8 cellular contexts compared by ENCODE assay signal in genomic region chr11:64810271-64810890, GRCh38. TPM values are rescaled to one million over a fixed set of nuclear protein-coding genes. Genes with fewer than 3 reads are reported as not detected.
DNase-seq lines count a peak whose midpoint lies in the region; ATAC-seq and TF ChIP-seq lines count a peak whose summit lies in the region.

Gene MEN1 (minus strand): TSS chr11:64810551. CDS start chr11:64810109, 442 bp downstream.

- H3K9me3 ChIP-seq in left ventricle myocardium inferior (replicated peaks) (no peaks in the 10 kb centered on the region), upper lobe of right lung (no peaks in the 10 kb centered on the region)

- no peaks in the 10 kb centered on the region for H3K27me3 ChIP-seq in left ventricle myocardium inferior (ENCODE audit: low read depth)
- H3K27me3 ChIP-seq in upper lobe of right lung, result no peaks in the 10 kb centered on the region

- no peaks in the 10 kb centered on the region for H3K9me3 Mint-ChIP-seq in progenitor cell of endocrine pancreas (ENCODE audit: low read depth)

- peak; percentile 44 for TF ChIP-seq POLR2A in GM10847 (IDR thresholded peaks at IDR 0.05; ENCODE audit: extremely low read depth, insufficient read length)

- H3K27me3 Mint-ChIP-seq in progenitor cell of endocrine pancreas, result no peaks in the 10 kb centered on the region

- H3K4me1 ChIP-seq in left ventricle myocardium inferior, result peaks cover 13% of the 10 kb centered on the region
- no peaks in the 10 kb centered on the region for H3K4me1 ChIP-seq in upper lobe of right lung

- intact Hi-C loops in left ventricle myocardium inferior (cut with micrococcal nuclease) (no loop called here), upper lobe of right lung (cut with DNase I) (no loop called here)

- H3K27ac ChIP-seq in left ventricle myocardium inferior (replicated peaks) (peak within 1 kb of the TSS; percentile 76), upper lobe of right lung (peak within 1 kb of the TSS; percentile 71)

- peaks cover 4% of the 10 kb centered on the region for H3K36me3 Mint-ChIP-seq in progenitor cell of endocrine pancreas (ENCODE audit: insufficient read depth)

- peak within 1 kb of the TSS; percentile 96 for H3K27ac Mint-ChIP-seq in progenitor cell of endocrine pancreas

- peak within 1 kb of the TSS; percentile 88 for H3K4me3 ChIP-seq in left ventricle myocardium inferior
- H3K4me3 ChIP-seq in upper lobe of right lung, result peak within 1 kb of the TSS; percentile 77

- peak; percentile 96 for DNase-seq in NCI-H1694 treated with DMSO at 0.1 percent for 48 hours (lab: John Stamatoyannopoulos, UW)
- peak; percentile 52 to 87 (median 68) for DNase-seq in T-helper 2 cell
- peak; percentile 44 to 98 (median 94) for DNase-seq in amygdala (lab: John Stamatoyannopoulos, UW)
- peak; percentile 97 for DNase-seq in left ventricle myocardium inferior
- peak; percentile 93 for DNase-seq in progenitor cell of endocrine pancreas (ENCODE audit: low spot score, unreplicated experiment)
- DNase-seq in upper lobe of right lung, result peak; percentile 98

- TF ChIP-seq CTCF in left ventricle myocardium inferior (IDR thresholded peaks at IDR 0.05; ENCODE audit: borderline replicate concordance) (no peak), progenitor cell of endocrine pancreas (IDR thresholded peaks at IDR 0.05; ENCODE audit: unreplicated experiment) (no peak), upper lobe of right lung (IDR thresholded peaks at IDR 0.05) (no peak)

- H3K36me3 ChIP-seq in left ventricle myocardium inferior (peaks cover 17% of the 10 kb centered on the region), upper lobe of right lung (peaks cover 11% of the 10 kb centered on the region)

- peaks cover 9% of the 10 kb centered on the region for H3K4me1 Mint-ChIP-seq in progenitor cell of endocrine pancreas (ENCODE audit: low read depth)

- H3K4me3 Mint-ChIP-seq in progenitor cell of endocrine pancreas (ENCODE audit: low read depth), result peak within 1 kb of the TSS; percentile 96

- ATAC-seq in HG02852 (IDR thresholded peaks at IDR 0.05; ENCODE audit: unreplicated experiment) (peak; percentile 63), upper lobe of right lung (peak; percentile 99)

RNA-seq across cellular contexts. Expression of gene MEN1, which starts in this region (rescaled TPM):
- total RNA-seq in left ventricle myocardium inferior (8.7 TPM), progenitor cell of endocrine pancreas (54.6 and 61.5 TPM in 2 replicates), upper lobe of right lung (22.5 TPM)

Comparison
In these comparisons a context has a peak if more than half of its experiments do, and no peak if none do; other contexts are left out.
1. Peak in every context shown above with its lines: DNase-seq, ATAC-seq, H3K4me3 ChIP-seq and H3K27ac ChIP-seq.